1 cellular context compared by ENCODE assay signal in the genomic region with DNA sequence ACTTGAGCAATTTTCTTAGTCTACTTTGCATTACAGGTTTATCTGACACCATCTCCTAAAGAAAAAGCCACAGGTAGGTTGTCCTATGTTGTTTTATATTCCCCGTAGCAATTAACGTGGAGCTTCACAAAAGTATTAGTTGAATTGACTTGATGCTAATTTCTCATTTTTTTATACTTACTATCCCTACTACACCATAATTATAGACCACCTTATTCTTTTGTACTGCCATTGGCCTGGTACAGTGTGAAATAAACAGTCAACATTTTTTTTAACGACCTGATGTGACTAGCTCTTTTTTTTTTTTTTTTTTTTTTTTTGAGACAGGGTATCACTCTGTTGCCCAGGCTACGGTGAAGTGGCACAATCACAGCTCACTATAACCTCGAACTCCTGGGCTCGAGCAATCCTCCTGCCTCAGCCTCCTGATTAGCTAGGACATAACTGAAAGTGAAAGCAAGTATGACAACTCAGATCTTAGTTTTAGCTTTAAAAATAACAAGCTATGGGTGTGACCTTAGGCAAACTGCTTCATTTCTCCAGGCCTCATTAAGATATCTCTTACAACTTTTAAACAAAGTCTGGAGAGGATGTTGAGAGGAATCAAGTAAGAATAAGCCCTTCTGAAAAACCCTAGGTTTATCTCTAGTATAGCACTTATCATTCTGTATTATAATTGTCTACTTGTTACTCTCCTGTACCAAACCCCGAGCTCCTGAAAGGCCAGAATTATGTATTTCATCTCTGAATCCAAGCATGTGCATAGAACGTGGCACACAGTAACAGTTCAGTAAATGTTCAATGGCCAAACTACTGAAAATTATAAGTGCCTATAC.
TF ChIP-seq lines count a peak whose summit lies in the region.

No MANE protein-coding gene starts in this region.

TF ChIP-seq in K562, 482 proteins besides CTCF, POLR2A, EP300 and RAD21 (continued from another document):
- TF ChIP-seq, protein P1, sequence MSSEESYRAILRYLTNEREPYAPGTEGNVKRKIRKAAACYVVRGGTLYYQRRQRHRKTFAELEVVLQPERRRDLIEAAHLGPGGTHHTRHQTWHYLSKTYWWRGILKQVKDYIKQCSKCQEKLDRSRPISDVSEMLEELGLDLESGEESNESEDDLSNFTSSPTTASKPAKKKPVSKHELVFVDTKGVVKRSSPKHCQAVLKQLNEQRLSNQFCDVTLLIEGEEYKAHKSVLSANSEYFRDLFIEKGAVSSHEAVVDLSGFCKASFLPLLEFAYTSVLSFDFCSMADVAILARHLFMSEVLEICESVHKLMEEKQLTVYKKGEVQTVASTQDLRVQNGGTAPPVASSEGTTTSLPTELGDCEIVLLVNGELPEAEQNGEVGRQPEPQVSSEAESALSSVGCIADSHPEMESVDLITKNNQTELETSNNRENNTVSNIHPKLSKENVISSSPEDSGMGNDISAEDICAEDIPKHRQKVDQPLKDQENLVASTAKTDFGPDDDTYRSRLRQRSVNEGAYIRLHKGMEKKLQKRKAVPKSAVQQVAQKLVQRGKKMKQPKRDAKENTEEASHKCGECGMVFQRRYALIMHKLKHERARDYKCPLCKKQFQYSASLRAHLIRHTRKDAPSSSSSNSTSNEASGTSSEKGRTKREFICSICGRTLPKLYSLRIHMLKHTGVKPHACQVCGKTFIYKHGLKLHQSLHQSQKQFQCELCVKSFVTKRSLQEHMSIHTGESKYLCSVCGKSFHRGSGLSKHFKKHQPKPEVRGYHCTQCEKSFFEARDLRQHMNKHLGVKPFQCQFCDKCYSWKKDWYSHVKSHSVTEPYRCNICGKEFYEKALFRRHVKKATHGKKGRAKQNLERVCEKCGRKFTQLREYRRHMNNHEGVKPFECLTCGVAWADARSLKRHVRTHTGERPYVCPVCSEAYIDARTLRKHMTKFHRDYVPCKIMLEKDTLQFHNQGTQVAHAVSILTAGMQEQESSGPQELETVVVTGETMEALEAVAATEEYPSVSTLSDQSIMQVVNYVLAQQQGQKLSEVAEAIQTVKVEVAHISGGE (CRISPR knock-in tag; IDR thresholded peaks at IDR 0.05) = peak in 1 of 3 experiments; percentile 57; a peak in 1 of 6 replicates
- TF ChIP-seq, protein P2, sequence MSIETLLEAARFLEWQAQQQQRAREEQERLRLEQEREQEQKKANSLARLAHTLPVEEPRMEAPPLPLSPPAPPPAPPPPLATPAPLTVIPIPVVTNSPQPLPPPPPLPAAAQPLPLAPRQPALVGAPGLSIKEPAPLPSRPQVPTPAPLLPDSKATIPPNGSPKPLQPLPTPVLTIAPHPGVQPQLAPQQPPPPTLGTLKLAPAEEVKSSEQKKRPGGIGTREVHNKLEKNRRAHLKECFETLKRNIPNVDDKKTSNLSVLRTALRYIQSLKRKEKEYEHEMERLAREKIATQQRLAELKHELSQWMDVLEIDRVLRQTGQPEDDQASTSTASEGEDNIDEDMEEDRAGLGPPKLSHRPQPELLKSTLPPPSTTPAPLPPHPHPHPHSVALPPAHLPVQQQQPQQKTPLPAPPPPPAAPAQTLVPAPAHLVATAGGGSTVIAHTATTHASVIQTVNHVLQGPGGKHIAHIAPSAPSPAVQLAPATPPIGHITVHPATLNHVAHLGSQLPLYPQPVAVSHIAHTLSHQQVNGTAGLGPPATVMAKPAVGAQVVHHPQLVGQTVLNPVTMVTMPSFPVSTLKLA (conservative IDR thresholded peaks at IDR 0.05) = no peak
- no peak for TF ChIP-seq MED1 (CRISPR knock-in tag; IDR thresholded peaks at IDR 0.05; ENCODE audit: borderline replicate concordance)
- no peak for TF ChIP-seq ZZZ3 (IDR thresholded peaks at IDR 0.05)
- TF ChIP-seq TFE3 (CRISPR knock-in tag; IDR thresholded peaks at IDR 0.05) = no peak
- TF ChIP-seq, protein P3, sequence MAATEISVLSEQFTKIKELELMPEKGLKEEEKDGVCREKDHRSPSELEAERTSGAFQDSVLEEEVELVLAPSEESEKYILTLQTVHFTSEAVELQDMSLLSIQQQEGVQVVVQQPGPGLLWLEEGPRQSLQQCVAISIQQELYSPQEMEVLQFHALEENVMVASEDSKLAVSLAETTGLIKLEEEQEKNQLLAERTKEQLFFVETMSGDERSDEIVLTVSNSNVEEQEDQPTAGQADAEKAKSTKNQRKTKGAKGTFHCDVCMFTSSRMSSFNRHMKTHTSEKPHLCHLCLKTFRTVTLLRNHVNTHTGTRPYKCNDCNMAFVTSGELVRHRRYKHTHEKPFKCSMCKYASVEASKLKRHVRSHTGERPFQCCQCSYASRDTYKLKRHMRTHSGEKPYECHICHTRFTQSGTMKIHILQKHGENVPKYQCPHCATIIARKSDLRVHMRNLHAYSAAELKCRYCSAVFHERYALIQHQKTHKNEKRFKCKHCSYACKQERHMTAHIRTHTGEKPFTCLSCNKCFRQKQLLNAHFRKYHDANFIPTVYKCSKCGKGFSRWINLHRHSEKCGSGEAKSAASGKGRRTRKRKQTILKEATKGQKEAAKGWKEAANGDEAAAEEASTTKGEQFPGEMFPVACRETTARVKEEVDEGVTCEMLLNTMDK (IDR thresholded peaks at IDR 0.05; ENCODE audit: borderline replicate concordance, insufficient read depth, low read depth, low read length, poor library complexity, severe bottlenecking) = no peak
- no peak for TF ChIP-seq ZNF184 (CRISPR knock-in tag; IDR thresholded peaks at IDR 0.05)
- TF ChIP-seq KDM4B (IDR thresholded peaks at IDR 0.05; ENCODE audit: borderline replicate concordance in 2 of 2, low read depth in 1 of 2) = no peak
